ENCODE assay signal across 9 cellular contexts in the genomic region with DNA sequence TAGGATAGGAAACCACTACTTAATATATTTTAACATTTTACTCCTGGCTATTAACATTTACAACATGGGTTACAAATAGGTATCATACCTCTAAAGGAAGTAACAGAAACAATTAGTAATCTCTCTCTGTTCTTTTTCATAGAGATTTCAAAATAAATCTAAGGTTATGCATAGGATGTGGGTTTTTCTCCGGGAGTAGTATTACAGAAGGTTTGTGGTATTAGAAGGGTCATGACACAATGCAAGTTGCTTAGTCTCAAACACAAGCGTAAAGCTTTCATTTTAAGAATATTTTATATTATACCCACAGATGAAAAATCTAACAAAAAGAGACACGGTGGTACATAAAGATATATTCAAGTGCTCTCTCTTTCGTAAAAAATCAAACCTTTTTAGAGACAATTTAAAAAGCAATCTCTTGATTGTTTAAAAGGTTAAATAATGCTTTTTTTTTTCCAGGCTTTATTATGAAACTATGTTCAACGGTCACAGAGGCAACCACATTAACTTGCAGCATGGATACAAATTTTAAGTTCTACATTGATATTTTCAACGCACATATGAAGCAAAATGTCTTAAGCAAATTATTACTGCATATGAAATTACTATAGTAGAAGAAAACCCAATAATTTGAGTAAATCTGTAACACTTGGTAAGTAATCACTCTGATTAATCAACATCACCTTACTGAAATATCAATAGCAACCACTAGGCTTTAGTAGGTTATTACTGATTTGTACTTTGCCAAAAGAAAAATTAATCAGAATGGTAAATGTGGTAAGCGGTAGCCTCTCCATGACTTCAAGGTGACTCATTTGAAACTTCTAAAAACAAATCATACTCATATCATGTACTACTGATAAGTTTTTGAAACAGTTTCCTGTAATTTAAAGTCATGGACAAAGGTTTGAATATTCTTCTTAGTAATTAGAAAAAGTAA.
A peak's percentile ranks its signal among the peaks of the same experiment; 100 is the strongest.
DNase-seq lines count a peak whose midpoint lies in the region; ATAC-seq and FAIRE-seq lines count a peak whose summit lies in the region.
"Had no signal": no experiment of that assay in that cellular context is flagged by ENCODE, and none has a peak within 500 bp of the region (broad histone marks: within the 10 kb centered on the region; RNA-seq: fewer than 3 reads in every experiment).

No MANE protein-coding gene starts in this region.

- H3K4me1 ChIP-seq in aorta (ENCODE audit: control insufficient read depth in 1 of 2, insufficient read depth in 2 of 2, low read length in 2 of 2) = no peaks in the 10 kb centered on the region

- 86 to 87% methylated on average over 7 of the region's 7 CpGs for WGBS in aorta, 2 donors

- H3K4me3 ChIP-seq in aorta (ENCODE audit: low read length in 2 of 2) = no peak overlapping the region

- H3K9me3 ChIP-seq in aorta (ENCODE audit: control insufficient read depth, low read length) = peaks cover under 1% of the 10 kb centered on the region

- no peaks in the 10 kb centered on the region for H3K27me3 ChIP-seq in aorta (ENCODE audit: control insufficient read depth in 1 of 2, insufficient read depth in 2 of 2, low read length in 1 of 2)

- FAIRE-seq in RCC 7860 (lab: Jason Lieb, UNC) = peak; percentile 93

- DNase-seq in RCC 7860 (ENCODE audit: low spot score) = peak; percentile 69
- DNase-seq in glomerular visceral epithelial cell (ENCODE audit: extremely low spot score) = peak; percentile 44
- no peak for DNase-seq in aorta
- DNase-seq in left colon = no peak
- DNase-seq in NCI-H1694 treated with DMSO at 0.1 percent for 48 hours (lab: John Stamatoyannopoulos, UW) = no peak
- DNase-seq in ureter (ENCODE audit: low spot score) = no peak

- H3K36me3 ChIP-seq in aorta (ENCODE audit: control insufficient read depth in 1 of 2, insufficient read depth in 2 of 2, low read length in 1 of 2) = peaks cover 0 to 2% of the 10 kb centered on the region in 2 donors

- H3K27ac ChIP-seq in aorta (ENCODE audit: low read depth in 1 of 2, low read length in 2 of 2) = no peak overlapping the region
- H3K27ac ChIP-seq: VCaP had no signal

- intact Hi-C loops in aorta (cut with DNase I) (no loop called here), left colon (cut with DNase I, micrococcal nuclease) (no loop called here)

- ATAC-seq in GM18907 (IDR thresholded peaks at IDR 0.05; ENCODE audit: unreplicated experiment) (peak; percentile 88), HG02870 (IDR thresholded peaks at IDR 0.05; ENCODE audit: unreplicated experiment) (peak; percentile 92), aorta (ENCODE audit: low FRiP score) (no peak), left colon (no peak)

Comparison
In these comparisons a context has a peak if more than half of its experiments do, and no peak if none do; other contexts are left out.
1. ATAC-seq: peak in GM18907 (single experiment) and HG02870 (single experiment); none in aorta (single experiment) and left colon (single experiment).
2. DNase-seq: peak in RCC 7860 (single experiment) and glomerular visceral epithelial cell (single experiment); none in aorta (0 of 2), left colon (0 of 2), NCI-H1694 treated with DMSO at 0.1 percent for 48 hours (single experiment) and ureter (single experiment).